8 cellular contexts compared by ENCODE assay signal in genomic region chr21:32727478-32727727, GRCh38. TPM values are rescaled to one million over a fixed set of nuclear protein-coding genes. Genes with fewer than 3 reads are reported as not detected.
DNase-seq lines count a peak whose midpoint lies in the region; ATAC-seq and TF ChIP-seq lines count a peak whose summit lies in the region.

No MANE protein-coding gene starts in this region.

- no peak for TF ChIP-seq RAD21 in neural cell (conservative IDR thresholded peaks at IDR 0.05)

- H3K9me2 ChIP-seq in neural cell (ENCODE audit: insufficient read depth, low read length): no peaks in the 10 kb centered on the region

- H2AFZ ChIP-seq in neural cell (ENCODE audit: low read depth, low read length): peak overlapping the region; percentile 83

- H3K9me3 ChIP-seq in BE2C (no peaks in the 10 kb centered on the region), MG63 (no peaks in the 10 kb centered on the region), neural cell (ENCODE audit: low read length) (no peaks in the 10 kb centered on the region)

- H3K36me3 ChIP-seq in BE2C: peaks cover 5% of the 10 kb centered on the region
- H3K36me3 ChIP-seq in MG63: peaks cover 3% of the 10 kb centered on the region; the same call in 1 of the 2 replicates
- no peaks in the 10 kb centered on the region for H3K36me3 ChIP-seq in neural cell (ENCODE audit: insufficient read depth, low read length)

- H3K4me1 ChIP-seq in BE2C: no peaks in the 10 kb centered on the region; the same call in 1 of the 2 replicates

- no peaks in the 10 kb centered on the region for H3K27me3 ChIP-seq in BE2C
- no peaks in the 10 kb centered on the region for H3K27me3 ChIP-seq in MG63
- no peaks in the 10 kb centered on the region for H3K27me3 ChIP-seq in dorsolateral prefrontal cortex
- no peaks in the 10 kb centered on the region for H3K27me3 ChIP-seq in neural cell (ENCODE audit: insufficient read depth, low read depth, low read length)

- peak overlapping the region; percentile 93 for H3K9ac ChIP-seq in neural cell (ENCODE audit: low read length)

- peaks cover 22% of the 10 kb centered on the region for H3K79me2 ChIP-seq in neural cell (replicated peaks; ENCODE audit: insufficient read depth, low read length)

- no peak for DNase-seq in BE2C
- no peak for DNase-seq in MG63
- peak in 1 of 10 donors; percentile 51 for DNase-seq in dorsolateral prefrontal cortex
- no peak for DNase-seq in stimulated activated CD4-positive, alpha-beta T cell treated with anti-CD3 and anti-CD28 coated beads, Interleukin-4, amount 100 ng/mL, for 1 hour
- no peak for DNase-seq in T1000 (lab: John Stamatoyannopoulos, UW)
- no peak for DNase-seq in SW 1271 (lab: John Stamatoyannopoulos, UW)

- TF ChIP-seq EP300 in neural cell (conservative IDR thresholded peaks at IDR 0.05; ENCODE audit: poor library complexity, severe bottlenecking): no peak

- H3F3A ChIP-seq in neural cell (ENCODE audit: insufficient read depth, low read length, poor library complexity, severe bottlenecking): no peaks in the 10 kb centered on the region

- peak overlapping the region; percentile 100 for H3K4me3 ChIP-seq in BE2C (ENCODE audit: low read depth, low read length)
- peak overlapping the region; percentile 92 for H3K4me3 ChIP-seq in MG63
- peak overlapping the region; percentile 69 to 100 (median 96) for H3K4me3 ChIP-seq in dorsolateral prefrontal cortex
- H3K4me3 ChIP-seq in neural cell (ENCODE audit: low read length): peak overlapping the region; percentile 90

- peak; percentile 6 for ATAC-seq in GM21423 (IDR thresholded peaks at IDR 0.05; ENCODE audit: unreplicated experiment)

- H4K20me1 ChIP-seq in neural cell (ENCODE audit: insufficient read depth): no peaks in the 10 kb centered on the region

- TF ChIP-seq CTCF in BE2C (IDR thresholded peaks at IDR 0.05; ENCODE audit: low read depth, low read length) (no peak), dorsolateral prefrontal cortex (IDR thresholded peaks at IDR 0.05 in 54 of 56, conservative IDR thresholded peaks at IDR 0.05 in 2 of 56; ENCODE audit: low read depth in 1 of 56, partially characterized antibody in 56 of 56) (no peak), neural cell (IDR thresholded peaks at IDR 0.05; ENCODE audit: poor library complexity, severe bottlenecking) (no peak)

- H3K27ac ChIP-seq in dorsolateral prefrontal cortex (peak overlapping the region; percentile 52 to 98 (median 92)), neural cell (ENCODE audit: low read length) (peak overlapping the region; percentile 90)

- H3K4me2 ChIP-seq in neural cell (ENCODE audit: low read length): peak overlapping the region; percentile 85

- intact Hi-C loops in dorsolateral prefrontal cortex (cut with DNase I): loop anchor here (2.0 to 10.0 kb wide), 2 partner anchors 113 to 315 kb away; partner anchors contain the start of genes CFAP298 (in 1 of the 2) and EVA1C (in 1 of the 2)

TF ChIP-seq in neural cell, 6 proteins besides CTCF, POLR2A, EP300 and RAD21:
- TF ChIP-seq MXI1 (conservative IDR thresholded peaks at IDR 0.05; ENCODE audit: poor library complexity, severe bottlenecking) (peak; percentile 5), POLR2AphosphoS5 (IDR thresholded peaks at IDR 0.05) (no peak), SMC3 (conservative IDR thresholded peaks at IDR 0.05; ENCODE audit: poor library complexity) (peak; percentile 10)

RNA-seq across cellular contexts. Expression of gene SYNJ1, which starts 0.4 kb away (rescaled TPM):
- 6.6 TPM for polyA plus RNA-seq in BE2C (2012; ENCODE audit: insufficient read depth, insufficient read length, low read depth)
- 1.1 and 3.6 TPM in 2 replicates for total RNA-seq in MG63 (2014; rRNA removed; shearing (Covaris generic); ENCODE audit: low replicate concordance)
- 100 to 1,000 TPM in 110 of 120 experiments, 10 to 100 TPM in 10; 60.7 to 224 (median 158) TPM for total RNA-seq in dorsolateral prefrontal cortex
- polyA plus RNA-seq in neural cell: 19.0 and 24.1 TPM in 2 replicates
- polyA minus RNA-seq in neural cell: 35.3 and 41.0 TPM in 2 replicates

RNA-seq across cellular contexts. Expression of gene PAXBP1, which starts 44.2 kb away (rescaled TPM):
- 25.4 TPM for polyA plus RNA-seq in BE2C (2012; ENCODE audit: insufficient read depth, insufficient read length, low read depth)
- 14.1 and 29.9 TPM in 2 replicates for total RNA-seq in MG63 (2014; rRNA removed; shearing (Covaris generic); ENCODE audit: low replicate concordance)
- 10 to 100 TPM; 34.2 to 89.7 (median 51.8) TPM for total RNA-seq in dorsolateral prefrontal cortex
- 211 and 218 TPM in 2 replicates for polyA plus RNA-seq in neural cell
- 188 and 230 TPM in 2 replicates for polyA minus RNA-seq in neural cell

Comparison
In these comparisons a context has a peak if more than half of its experiments do, and no peak if none do; other contexts are left out.
1. RNA of gene SYNJ1, which starts 0.4 kb away (total RNA-seq): 60.7 to 224 TPM in dorsolateral prefrontal cortex; 1.1 to 3.6 TPM in MG63; every median in the first group is over 10 times any median in the second.
2. Peak in every context shown above with its lines, with median percentiles within 50 percentile points of each other: H3K4me3 ChIP-seq.